ENCODE assay signal across 8 cellular contexts in genomic region chr14:65301862-65302539, GRCh38.
DNase-seq lines count a peak whose midpoint lies in the region; ATAC-seq and TF ChIP-seq lines count a peak whose summit lies in the region.

No MANE protein-coding gene starts in this region.

- POLR2A ChIA-PET in activated CD4-positive, alpha-beta memory T cell treated with anti-CD3 and anti-CD28 coated beads, Interleukin-2, amount 10 ng/mL, durations not matched to agents 7 days and 5 days (lab: Charles Lee), result interaction anchor here (0.6 to 5.4 kb wide), 7 partner anchors 14 to 110 kb away, joined by 3 to 34 read pairs (median 7); partner anchors contain the start of gene FUT8

- H3K27ac ChIP-seq in upper lobe of right lung, result no peak overlapping the region

- peak overlapping the region; percentile 2 for H3K4me3 Mint-ChIP-seq in activated CD4-positive, alpha-beta memory T cell treated with anti-CD3 and anti-CD28 coated beads, Interleukin-2, amount 10 ng/mL, durations not matched to agents 7 days and 5 days

- H3K27me3 ChIP-seq in upper lobe of right lung, result no peaks in the 10 kb centered on the region

- no peak for TF ChIP-seq CTCF in upper lobe of right lung (IDR thresholded peaks at IDR 0.05)

- peaks cover 0 to 26% of the 10 kb centered on the region in 2 donors for H3K36me3 Mint-ChIP-seq in activated naive CD4-positive, alpha-beta T cell treated with anti-CD3 and anti-CD28 coated beads, Interleukin-2, amount 50 U/mL, for 72 hours
- peaks cover 7% of the 10 kb centered on the region for H3K36me3 Mint-ChIP-seq in activated CD4-positive, alpha-beta memory T cell treated with anti-CD3 and anti-CD28 coated beads, Interleukin-2, amount 10 ng/mL, durations not matched to agents 7 days and 5 days (ENCODE audit: low read depth)

- peak overlapping the region; percentile 76 to 87 for H3K27ac Mint-ChIP-seq in activated naive CD4-positive, alpha-beta T cell treated with anti-CD3 and anti-CD28 coated beads, Interleukin-2, amount 50 U/mL, for 72 hours
- peak overlapping the region; percentile 44 for H3K27ac Mint-ChIP-seq in activated CD4-positive, alpha-beta memory T cell treated with anti-CD3 and anti-CD28 coated beads, Interleukin-2, amount 10 ng/mL, durations not matched to agents 7 days and 5 days

- H3K4me3 ChIP-seq in upper lobe of right lung, result no peak overlapping the region

- no peaks in the 10 kb centered on the region for H3K4me1 ChIP-seq in upper lobe of right lung

- no peak for DNase-seq in activated naive CD4-positive, alpha-beta T cell treated with anti-CD3 and anti-CD28 coated beads, Interleukin-2, amount 50 U/mL, for 72 hours (ENCODE audit: low spot score in 2 of 2)
- no peak for DNase-seq in activated naive CD4-positive, alpha-beta T cell treated with Interleukin-2 at 50 U/mL for 16 hours
- no peak for DNase-seq in activated CD4-positive, alpha-beta memory T cell treated with anti-CD3 and anti-CD28 coated beads, Interleukin-2, amount 10 ng/mL, durations not matched to agents 7 days and 5 days
- DNase-seq in upper lobe of right lung (no peak), AML-193 (lab: John Stamatoyannopoulos, UW) (no peak), DMS 273 (lab: John Stamatoyannopoulos, UW; ENCODE audit: unreplicated experiment) (no peak)
- DNase-seq in activated CD4-positive, alpha-beta T cell treated with anti-CD3 and anti-CD28 coated beads for 1 hour, result no peak

- CTCF ChIA-PET in activated CD4-positive, alpha-beta memory T cell treated with anti-CD3 and anti-CD28 coated beads, Interleukin-2, amount 10 ng/mL, durations not matched to agents 7 days and 5 days (lab: Charles Lee), result no interaction called here

- H3K9me3 Mint-ChIP-seq in activated naive CD4-positive, alpha-beta T cell treated with anti-CD3 and anti-CD28 coated beads, Interleukin-2, amount 50 U/mL, for 72 hours, result peaks cover 0 to 5% of the 10 kb centered on the region in 2 donors
- no peaks in the 10 kb centered on the region for H3K9me3 Mint-ChIP-seq in activated CD4-positive, alpha-beta memory T cell treated with anti-CD3 and anti-CD28 coated beads, Interleukin-2, amount 10 ng/mL, durations not matched to agents 7 days and 5 days

- ATAC-seq in activated naive CD4-positive, alpha-beta T cell treated with anti-CD3 and anti-CD28 coated beads, Interleukin-2, amount 50 U/mL, for 72 hours, result peak; percentile 6 to 68
- ATAC-seq in HG03139 (IDR thresholded peaks at IDR 0.05; ENCODE audit: unreplicated experiment) (peak; percentile 35), upper lobe of right lung (peak; percentile 52)

- intact Hi-C loops in upper lobe of right lung (cut with DNase I), result no loop called here

- H3K27me3 Mint-ChIP-seq in activated CD4-positive, alpha-beta memory T cell treated with anti-CD3 and anti-CD28 coated beads, Interleukin-2, amount 10 ng/mL, durations not matched to agents 7 days and 5 days, result no peaks in the 10 kb centered on the region

- H3K36me3 ChIP-seq in upper lobe of right lung, result no peaks in the 10 kb centered on the region

- H3K9me3 ChIP-seq in upper lobe of right lung, result no peaks in the 10 kb centered on the region

- H3K4me1 Mint-ChIP-seq in activated CD4-positive, alpha-beta memory T cell treated with anti-CD3 and anti-CD28 coated beads, Interleukin-2, amount 10 ng/mL, durations not matched to agents 7 days and 5 days, result peaks cover 55% of the 10 kb centered on the region
